In the genomic region with DNA sequence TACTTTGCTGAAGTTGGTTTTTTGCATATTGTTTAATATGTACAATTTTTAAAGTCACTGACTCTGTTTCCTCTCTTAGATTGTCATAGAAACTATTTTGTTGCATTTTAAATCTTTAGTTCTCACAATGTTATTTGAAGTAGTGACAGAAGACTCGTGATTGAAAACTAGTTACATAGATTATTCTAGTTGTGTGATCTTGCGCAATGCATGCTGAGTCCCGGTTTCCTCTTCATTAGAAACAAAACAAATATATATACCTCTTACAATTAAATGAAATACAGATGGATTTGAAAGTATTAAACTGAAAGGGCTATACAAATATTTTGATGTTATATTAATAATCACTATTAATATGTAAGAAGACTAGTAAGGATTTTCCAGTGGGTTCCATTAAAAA, we compare ENCODE assay signal across 1 cellular context.
TF ChIP-seq lines count a peak whose summit lies in the region.

No MANE protein-coding gene starts in this region.

TF ChIP-seq in K562, 482 proteins besides CTCF, POLR2A, EP300 and RAD21 (continued from another document):
- TF ChIP-seq, protein P1, sequence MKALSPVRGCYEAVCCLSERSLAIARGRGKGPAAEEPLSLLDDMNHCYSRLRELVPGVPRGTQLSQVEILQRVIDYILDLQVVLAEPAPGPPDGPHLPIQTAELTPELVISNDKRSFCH (CRISPR knock-in tag; IDR thresholded peaks at IDR 0.05): no peak
- TF ChIP-seq, protein P1 (tag; IDR thresholded peaks at IDR 0.05): no peak
- TF ChIP-seq CEBPG (CRISPR knock-in tag; IDR thresholded peaks at IDR 0.05) (no peak), CEBPG (tag; conservative IDR thresholded peaks at IDR 0.05 in 1 of 2, IDR thresholded peaks at IDR 0.05 in 1 of 2) (peak in 1 of 2 experiments; percentile 84; a peak in 2 of 4 replicates), STAT5A (IDR thresholded peaks at IDR 0.05; ENCODE audit: borderline replicate concordance, low read length) (no peak), POLR2B (IDR thresholded peaks at IDR 0.05; ENCODE audit: low read depth, partially characterized antibody) (no peak), ZNF830 (CRISPR knock-in tag; IDR thresholded peaks at IDR 0.05) (no peak), CEBPB (tag; IDR thresholded peaks at IDR 0.05) (peak; percentile 66)
- TF ChIP-seq, protein P2, sequence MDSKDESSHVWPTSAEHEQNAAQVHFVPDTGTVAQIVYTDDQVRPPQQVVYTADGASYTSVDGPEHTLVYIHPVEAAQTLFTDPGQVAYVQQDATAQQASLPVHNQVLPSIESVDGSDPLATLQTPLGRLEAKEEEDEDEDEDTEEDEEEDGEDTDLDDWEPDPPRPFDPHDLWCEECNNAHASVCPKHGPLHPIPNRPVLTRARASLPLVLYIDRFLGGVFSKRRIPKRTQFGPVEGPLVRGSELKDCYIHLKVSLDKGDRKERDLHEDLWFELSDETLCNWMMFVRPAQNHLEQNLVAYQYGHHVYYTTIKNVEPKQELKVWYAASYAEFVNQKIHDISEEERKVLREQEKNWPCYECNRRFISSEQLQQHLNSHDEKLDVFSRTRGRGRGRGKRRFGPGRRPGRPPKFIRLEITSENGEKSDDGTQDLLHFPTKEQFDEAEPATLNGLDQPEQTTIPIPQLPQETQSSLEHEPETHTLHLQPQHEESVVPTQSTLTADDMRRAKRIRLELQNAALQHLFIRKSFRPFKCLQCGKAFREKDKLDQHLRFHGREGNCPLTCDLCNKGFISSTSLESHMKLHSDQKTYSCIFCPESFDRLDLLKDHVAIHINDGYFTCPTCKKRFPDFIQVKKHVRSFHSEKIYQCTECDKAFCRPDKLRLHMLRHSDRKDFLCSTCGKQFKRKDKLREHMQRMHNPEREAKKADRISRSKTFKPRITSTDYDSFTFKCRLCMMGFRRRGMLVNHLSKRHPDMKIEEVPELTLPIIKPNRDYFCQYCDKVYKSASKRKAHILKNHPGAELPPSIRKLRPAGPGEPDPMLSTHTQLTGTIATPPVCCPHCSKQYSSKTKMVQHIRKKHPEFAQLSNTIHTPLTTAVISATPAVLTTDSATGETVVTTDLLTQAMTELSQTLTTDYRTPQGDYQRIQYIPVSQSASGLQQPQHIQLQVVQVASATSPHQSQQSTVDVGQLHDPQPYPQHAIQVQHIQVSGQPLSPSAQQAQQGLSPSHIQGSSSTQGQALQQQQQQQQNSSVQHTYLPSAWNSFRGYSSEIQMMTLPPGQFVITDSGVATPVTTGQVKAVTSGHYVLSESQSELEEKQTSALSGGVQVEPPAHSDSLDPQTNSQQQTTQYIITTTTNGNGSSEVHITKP (IDR thresholded peaks at IDR 0.05; ENCODE audit: partially characterized antibody): no peak
